In the genomic region with DNA sequence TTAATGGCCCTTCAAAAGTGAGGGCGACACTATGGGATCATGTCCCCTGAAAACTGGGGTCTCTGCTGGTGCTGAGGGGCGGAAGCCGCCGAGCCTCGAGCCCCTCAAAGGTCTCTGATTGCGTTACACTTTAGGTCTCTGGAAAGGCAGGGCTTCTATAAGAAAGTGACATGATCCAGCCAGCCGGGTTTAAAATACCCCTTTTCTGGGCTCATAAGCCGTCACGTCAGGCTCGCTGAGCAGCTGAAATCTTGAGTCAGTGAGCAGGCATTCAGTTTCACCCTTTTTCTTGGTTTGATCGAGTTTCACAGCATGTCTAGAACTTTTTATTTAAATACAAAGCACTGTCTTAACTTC, we compare ENCODE assay signal across 8 cellular contexts. TPM values are rescaled to one million over a fixed set of nuclear protein-coding genes. Genes with fewer than 3 reads are reported as not detected.
DNase-seq lines count a peak whose midpoint lies in the region; ATAC-seq and TF ChIP-seq lines count a peak whose summit lies in the region.

No MANE protein-coding gene starts in this region.

- CTCF ChIA-PET in activated CD4-positive, alpha-beta T cell treated with anti-CD3 and anti-CD28 coated beads, Interleukin-2, amount 10 ng/mL, durations not matched to agents 7 days and 5 days (lab: Charles Lee), result interaction anchor here (0.7 to 1.0 kb wide), 2 partner anchors 27 to 119 kb away, joined by 3 to 6 read pairs; no protein-coding TSS in a partner anchor

- peak overlapping the region; percentile 84 for H3K4me3 Mint-ChIP-seq in activated CD4-positive, alpha-beta T cell treated with anti-CD3 and anti-CD28 coated beads, Interleukin-2, amount 10 ng/mL, durations not matched to agents 7 days and 5 days
- H3K4me3 Mint-ChIP-seq in endodermal cell, result peak overlapping the region; percentile 83

- H3K27me3 ChIP-seq in NT2/D1 (ENCODE audit: insufficient read depth, insufficient read length), result no peaks in the 10 kb centered on the region
- no peaks in the 10 kb centered on the region for H3K27me3 ChIP-seq in endodermal cell (ENCODE audit: control insufficient read depth, insufficient read depth, low read length, poor library complexity, severe bottlenecking)

- H3K36me3 Mint-ChIP-seq in activated CD4-positive, alpha-beta T cell treated with anti-CD3 and anti-CD28 coated beads, Interleukin-2, amount 10 ng/mL, durations not matched to agents 7 days and 5 days (ENCODE audit: low read depth), result peaks cover 26% of the 10 kb centered on the region
- peaks cover 23% of the 10 kb centered on the region for H3K36me3 Mint-ChIP-seq in endodermal cell (ENCODE audit: low read depth)

- peak overlapping the region; percentile 99 for H3K27ac Mint-ChIP-seq in activated CD4-positive, alpha-beta T cell treated with anti-CD3 and anti-CD28 coated beads, Interleukin-2, amount 10 ng/mL, durations not matched to agents 7 days and 5 days
- H3K27ac Mint-ChIP-seq in endodermal cell, result peak overlapping the region; percentile 99

- no peaks in the 10 kb centered on the region for H3K27me3 Mint-ChIP-seq in activated CD4-positive, alpha-beta T cell treated with anti-CD3 and anti-CD28 coated beads, Interleukin-2, amount 10 ng/mL, durations not matched to agents 7 days and 5 days
- no peaks in the 10 kb centered on the region for H3K27me3 Mint-ChIP-seq in endodermal cell (ENCODE audit: insufficient read depth)

- POLR2A ChIA-PET in activated CD4-positive, alpha-beta T cell treated with anti-CD3 and anti-CD28 coated beads, Interleukin-2, amount 10 ng/mL, durations not matched to agents 7 days and 5 days (lab: Charles Lee), result no interaction called here

- H3K36me3 ChIP-seq in NT2/D1 (ENCODE audit: insufficient read depth, insufficient read length, low read length) (peaks cover 30% of the 10 kb centered on the region), endodermal cell (ENCODE audit: control insufficient read depth, insufficient read depth, low read length) (peaks cover 21% of the 10 kb centered on the region)

- ATAC-seq in GM21619 (IDR thresholded peaks at IDR 0.05; ENCODE audit: unreplicated experiment) (no peak), GM19324 (IDR thresholded peaks at IDR 0.05; ENCODE audit: low FRiP score, unreplicated experiment) (no peak), HG02840 (IDR thresholded peaks at IDR 0.05; ENCODE audit: low FRiP score, unreplicated experiment) (no peak)

- H3K9me3 Mint-ChIP-seq in activated CD4-positive, alpha-beta T cell treated with anti-CD3 and anti-CD28 coated beads, Interleukin-2, amount 10 ng/mL, durations not matched to agents 7 days and 5 days, result no peaks in the 10 kb centered on the region
- no peaks in the 10 kb centered on the region for H3K9me3 Mint-ChIP-seq in endodermal cell

- peak; percentile 42 for DNase-seq in activated CD4-positive, alpha-beta T cell treated with anti-CD3 and anti-CD28 coated beads, Interleukin-2, amount 10 ng/mL, durations not matched to agents 7 days and 5 days
- DNase-seq in activated CD4-positive, alpha-beta T cell treated with anti-CD3 and anti-CD28 coated beads for 4 hours, result no peak
- no peak for DNase-seq in NT2/D1 (ENCODE audit: low read depth, low spot score)
- no peak for DNase-seq in endodermal cell

- 11 to 13% methylated on average over 10 to 11 of the region's 11 CpGs for WGBS in endodermal cell (ENCODE audit: insufficient coverage in 1 of 2, insufficient read length in 1 of 2), 2 experiments

- H3K4me1 ChIP-seq in NT2/D1 (ENCODE audit: insufficient read depth, insufficient read length) (no peaks in the 10 kb centered on the region), endodermal cell (ENCODE audit: control insufficient read depth, insufficient read depth, low read length) (no peaks in the 10 kb centered on the region)

- peak overlapping the region; percentile 76 for H3K9ac ChIP-seq in NT2/D1 (ENCODE audit: insufficient read length, low read depth)
- H3K9ac ChIP-seq in endodermal cell (ENCODE audit: extremely low read depth, low read length, poor library complexity, severe bottlenecking), result peak overlapping the region; percentile 98

- peak overlapping the region; percentile 99 for H3K27ac ChIP-seq in endodermal cell (ENCODE audit: low read depth, low read length)
- peak overlapping the region in 4 of 21 experiments; percentile 21 to 100 (median 99) for H3K27ac ChIP-seq in skin epidermis

- H3K4me1 Mint-ChIP-seq in activated CD4-positive, alpha-beta T cell treated with anti-CD3 and anti-CD28 coated beads, Interleukin-2, amount 10 ng/mL, durations not matched to agents 7 days and 5 days, result peaks cover 32% of the 10 kb centered on the region
- peaks cover 19% of the 10 kb centered on the region for H3K4me1 Mint-ChIP-seq in endodermal cell

- TF ChIP-seq CTCF in endodermal cell (conservative IDR thresholded peaks at IDR 0.05), result no peak

- H3K9me3 ChIP-seq in NT2/D1 (ENCODE audit: insufficient read depth, low read length) (no peaks in the 10 kb centered on the region), endodermal cell (ENCODE audit: control insufficient read depth, low read length) (no peaks in the 10 kb centered on the region)

- H3K4me3 ChIP-seq in NT2/D1 (ENCODE audit: insufficient read length, low read depth) (peak overlapping the region; percentile 69), endodermal cell (ENCODE audit: low read length) (peak overlapping the region; percentile 82), skin epidermis (peak overlapping the region in 5 of 7 experiments; percentile 69 to 88 (median 75))

RNA-seq across cellular contexts. Expression of a gene that starts 0.6 kb away (rescaled TPM):
- total RNA-seq in activated CD4-positive, alpha-beta T cell treated with anti-CD3 and anti-CD28 coated beads, Interleukin-2, amount 10 ng/mL, durations not matched to agents 7 days and 5 days, result 100 to 1,000 TPM; 709 to 827 TPM
- total RNA-seq in endodermal cell, result 100 to 1,000 TPM; 545 to 557 TPM
- polyA plus RNA-seq in endodermal cell (2013, experiment 1 of 2), result 908 TPM
- 923 TPM for polyA plus RNA-seq in endodermal cell (2013, experiment 2 of 2)

RNA-seq across cellular contexts. Expression of a gene that starts 44.0 kb away (rescaled TPM):
- total RNA-seq in activated CD4-positive, alpha-beta T cell treated with anti-CD3 and anti-CD28 coated beads, Interleukin-2, amount 10 ng/mL, durations not matched to agents 7 days and 5 days, result under 1 TPM in 1 of 2 experiments, not detected in 1; 0.17 TPM
- not detected for total RNA-seq in endodermal cell
- polyA plus RNA-seq in endodermal cell (2013, experiment 1 of 2), result not detected
- polyA plus RNA-seq in endodermal cell (2013, experiment 2 of 2), result not detected
